ENCODE assay signal across 8 cellular contexts in genomic region chr20:62804021-62804631, GRCh38. TPM values are rescaled to one million over a fixed set of nuclear protein-coding genes. Genes with fewer than 3 reads are reported as not detected.
A peak's percentile ranks its signal among the peaks of the same experiment; 100 is the strongest.
DNase-seq lines count a peak whose midpoint lies in the region; ATAC-seq and TF ChIP-seq lines count a peak whose summit lies in the region.

No MANE protein-coding gene starts in this region.

- H3K27ac ChIP-seq in OCI-LY3 (ENCODE audit: low read length) = peak overlapping the region; percentile 29

- H3K4me1 ChIP-seq in OCI-LY3 (ENCODE audit: low read length) = peaks cover 32% of the 10 kb centered on the region
- H3K4me1 ChIP-seq in endocrine pancreas (ENCODE audit: control insufficient read depth, insufficient read depth, low read length) = no peaks in the 10 kb centered on the region

- no peaks in the 10 kb centered on the region for H3K27me3 ChIP-seq in OCI-LY3 (ENCODE audit: low read depth, low read length)
- no peaks in the 10 kb centered on the region for H3K27me3 ChIP-seq in endocrine pancreas (ENCODE audit: control insufficient read depth, insufficient read depth, low read length)

- peak overlapping the region; percentile 63 for H2AFZ ChIP-seq in OCI-LY3 (ENCODE audit: low read depth, low read length)

- peak overlapping the region; percentile 86 for H3K27ac Mint-ChIP-seq in progenitor cell of endocrine pancreas

- H3K79me2 ChIP-seq in OCI-LY3 (ENCODE audit: low read length) = peaks cover 41% of the 10 kb centered on the region

- no peak for ATAC-seq in GM18907 (IDR thresholded peaks at IDR 0.05; ENCODE audit: unreplicated experiment)
- ATAC-seq in GM21526 (IDR thresholded peaks at IDR 0.05; ENCODE audit: low FRiP score, unreplicated experiment) = no peak

- peaks cover 11% of the 10 kb centered on the region for H3K27me3 Mint-ChIP-seq in progenitor cell of endocrine pancreas

- H3K4me3 ChIP-seq in OCI-LY3 (ENCODE audit: low read length) (peak overlapping the region; percentile 99), endocrine pancreas (ENCODE audit: control insufficient read depth, insufficient read depth, low read length) (peak overlapping the region; percentile 7)

- peak overlapping the region; percentile 79 for H3K4me2 ChIP-seq in OCI-LY3 (ENCODE audit: low read length)

- peaks cover 54% of the 10 kb centered on the region for H3K36me3 ChIP-seq in OCI-LY3 (replicated peaks; ENCODE audit: low read depth, low read length)
- H3K36me3 ChIP-seq in endocrine pancreas (ENCODE audit: control insufficient read depth, insufficient read depth, low read length) = peaks cover 5% of the 10 kb centered on the region

- H3K9me3 ChIP-seq in OCI-LY3 (ENCODE audit: insufficient read depth, low read length) (no peaks in the 10 kb centered on the region), endocrine pancreas (ENCODE audit: control insufficient read depth, low read length) (no peaks in the 10 kb centered on the region)

- H4K20me1 ChIP-seq in OCI-LY3 (ENCODE audit: insufficient read depth, low read length) = peaks cover 29% of the 10 kb centered on the region

- H3K9ac ChIP-seq in OCI-LY3 (ENCODE audit: low read length) (peak overlapping the region; percentile 65), endocrine pancreas (ENCODE audit: control insufficient read depth, insufficient read depth, low read length) (peak overlapping the region; percentile 38)

- peaks cover 12% of the 10 kb centered on the region for H3K36me3 Mint-ChIP-seq in progenitor cell of endocrine pancreas (ENCODE audit: insufficient read depth)

- no peaks in the 10 kb centered on the region for H3K9me3 Mint-ChIP-seq in progenitor cell of endocrine pancreas (ENCODE audit: low read depth)

- peaks cover 5% of the 10 kb centered on the region for H3K4me1 Mint-ChIP-seq in progenitor cell of endocrine pancreas (ENCODE audit: low read depth)

- TF ChIP-seq CTCF in OCI-LY3 (IDR thresholded peaks at IDR 0.05; ENCODE audit: low read depth, low read length) (no peak; the same call in none of the 2 replicates), progenitor cell of endocrine pancreas (IDR thresholded peaks at IDR 0.05; ENCODE audit: unreplicated experiment) (no peak)

- DNase-seq in NCI-H2171 treated with DMSO at 0.1 percent for 48 hours (lab: John Stamatoyannopoulos, UW) = peak; percentile 19
- no peak for DNase-seq in NCI-H2171 (lab: John Stamatoyannopoulos, UW)
- no peak for DNase-seq in progenitor cell of endocrine pancreas (ENCODE audit: low spot score, unreplicated experiment)
- DNase-seq in dedifferentiated amniotic fluid mesenchymal stem cell (ENCODE audit: extremely low spot score) = no peak

- peak overlapping the region; percentile 85 for H3K4me3 Mint-ChIP-seq in progenitor cell of endocrine pancreas (ENCODE audit: low read depth)

RNA-seq across cellular contexts. Expression of gene OGFR, which starts 0.5 kb away (rescaled TPM):
- 29.6 and 31.0 TPM in 2 replicates for total RNA-seq in progenitor cell of endocrine pancreas

RNA-seq across cellular contexts. Expression of gene MRGBP, which starts 7.9 kb away (rescaled TPM):
- total RNA-seq in progenitor cell of endocrine pancreas = 12.4 and 13.8 TPM in 2 replicates

RNA-seq across cellular contexts. Expression of gene COL9A3, which starts 12.7 kb away (rescaled TPM):
- total RNA-seq in progenitor cell of endocrine pancreas = 81.5 and 84.3 TPM in 2 replicates

RNA-seq across cellular contexts. Expression of gene TCFL5, which starts 57.5 kb away (rescaled TPM):
- total RNA-seq in progenitor cell of endocrine pancreas = 7.7 and 7.9 TPM in 2 replicates
